In genomic region chr19:18785179-18786124, GRCh38 we compare ENCODE assay signal across 8 cellular contexts. TPM values are rescaled to one million over a fixed set of nuclear protein-coding genes. Genes with fewer than 3 reads are reported as not detected.
DNase-seq lines count a peak whose midpoint lies in the region; ATAC-seq lines count a peak whose summit lies in the region.

No MANE protein-coding gene starts in this region.

- H3K9me3 ChIP-seq in CD4-positive, CD25-positive, alpha-beta regulatory T cell (ENCODE audit: control insufficient read depth in 2 of 2, low read length in 2 of 2) = no peaks in the 10 kb centered on the region
- H3K9me3 ChIP-seq in HUES64 (ENCODE audit: insufficient read depth, low read depth, low read length) = no peaks in the 10 kb centered on the region

- no peaks in the 10 kb centered on the region for H3K36me3 ChIP-seq in CD4-positive, CD25-positive, alpha-beta regulatory T cell (ENCODE audit: control insufficient read depth, insufficient read depth, low read length)
- H3K36me3 ChIP-seq in HUES64 (ENCODE audit: insufficient read depth, low read length) = no peaks in the 10 kb centered on the region

- H3K4me3 Mint-ChIP-seq in CD4-positive, CD25-positive, alpha-beta regulatory T cell = peak overlapping the region in 3 of 4 donors; percentile 52 to 71 (median 67)

- H3K27me3 Mint-ChIP-seq in CD4-positive, CD25-positive, alpha-beta regulatory T cell = peaks cover 46% of the 10 kb centered on the region

- intact Hi-C loops in left ventricle myocardium superior (cut with micrococcal nuclease) = no loop called here

- no peak overlapping the region for H3K9ac ChIP-seq in HUES64 (ENCODE audit: low read depth, low read length)

- WGBS in HUES64 = 12% methylated on average over 65 of the region's 65 CpGs

- no peaks in the 10 kb centered on the region for H3K36me3 Mint-ChIP-seq in CD4-positive, CD25-positive, alpha-beta regulatory T cell

- peaks cover 0 to 42% (median 20%) of the 10 kb centered on the region in 4 donors for H3K4me1 Mint-ChIP-seq in CD4-positive, CD25-positive, alpha-beta regulatory T cell

- peak; percentile 37 to 61 (median 59) for DNase-seq in CD4-positive, CD25-positive, alpha-beta regulatory T cell
- DNase-seq in SKM-1 (lab: John Stamatoyannopoulos, UW; ENCODE audit: unreplicated experiment) (peak; percentile 38), left ventricle myocardium superior (peak; percentile 85)
- DNase-seq in activated naive CD4-positive, alpha-beta T cell treated with anti-CD3 and anti-CD28 coated beads, Interleukin-2, amount 50 U/mL, for 16 hours = peak; percentile 66
- DNase-seq in stimulated activated CD4-positive, alpha-beta T cell treated with anti-CD3 and anti-CD28 coated beads, Interleukin-15, amount 100 ng/mL, for 48 hours (ENCODE audit: low read depth in 2 of 2) = peak; percentile 71 to 76

- H3K27ac ChIP-seq in CD4-positive, CD25-positive, alpha-beta regulatory T cell (ENCODE audit: insufficient read depth, low read length, poor library complexity, severe bottlenecking) = no peak overlapping the region
- no peak overlapping the region for H3K27ac ChIP-seq in HUES64 (ENCODE audit: low read depth, low read length)

- H3K27ac Mint-ChIP-seq in CD4-positive, CD25-positive, alpha-beta regulatory T cell = peak overlapping the region in 2 of 3 donors; percentile 14 to 36

- H3K9me3 Mint-ChIP-seq in CD4-positive, CD25-positive, alpha-beta regulatory T cell = peaks cover 0 to 2% (median 0%) of the 10 kb centered on the region in 7 donors

- peaks cover 36% of the 10 kb centered on the region for H3K4me1 ChIP-seq in CD4-positive, CD25-positive, alpha-beta regulatory T cell (ENCODE audit: control insufficient read depth, insufficient read depth, low read length, poor library complexity, severe bottlenecking)
- peaks cover 3% of the 10 kb centered on the region; the same call in 1 of the 2 replicates for H3K4me1 ChIP-seq in HUES64 (ENCODE audit: insufficient read depth, low read length)

- no peak overlapping the region for H3K4me3 ChIP-seq in CD4-positive, CD25-positive, alpha-beta regulatory T cell (ENCODE audit: low read depth, low read length)
- H3K4me3 ChIP-seq in HUES64 (ENCODE audit: low read length) = peak overlapping the region; percentile 34

- peaks cover 2% of the 10 kb centered on the region for H3K27me3 ChIP-seq in CD4-positive, CD25-positive, alpha-beta regulatory T cell (ENCODE audit: control insufficient read depth, insufficient read depth, low read length)
- peaks cover 99% of the 10 kb centered on the region for H3K27me3 ChIP-seq in HUES64 (ENCODE audit: insufficient read depth, low read length)

- ATAC-seq in CD4-positive, CD25-positive, alpha-beta regulatory T cell (ENCODE audit: low read depth in 2 of 2) = peak; percentile 60 to 68
- ATAC-seq in left ventricle myocardium superior (peak; percentile 80), HG02970 (IDR thresholded peaks at IDR 0.05; ENCODE audit: low FRiP score, unreplicated experiment) (no peak), GM21786 (IDR thresholded peaks at IDR 0.05; ENCODE audit: unreplicated experiment) (no peak)

RNA-seq across cellular contexts. Expression of gene COMP, which starts 5.7 kb away (rescaled TPM):
- not detected for total RNA-seq in CD4-positive, CD25-positive, alpha-beta regulatory T cell
- polyA plus RNA-seq in CD4-positive, CD25-positive, alpha-beta regulatory T cell = not detected
- not detected for polyA plus RNA-seq in HUES64 (2013, experiment 1 of 2)
- polyA plus RNA-seq in HUES64 (2013, experiment 2 of 2) = not detected
- total RNA-seq in left ventricle myocardium superior = not detected

RNA-seq across cellular contexts. Expression of gene UPF1, which starts 46.3 kb away (rescaled TPM):
- total RNA-seq in CD4-positive, CD25-positive, alpha-beta regulatory T cell = 140 TPM
- 10 to 100 TPM in 2 of 4 donors, 1 to 10 TPM in 2; 8.6 to 11.9 (median 9.8) TPM for polyA plus RNA-seq in CD4-positive, CD25-positive, alpha-beta regulatory T cell
- 33.4 TPM for polyA plus RNA-seq in HUES64 (2013, experiment 1 of 2)
- polyA plus RNA-seq in HUES64 (2013, experiment 2 of 2) = 31.4 TPM
- total RNA-seq in left ventricle myocardium superior = 37.3 TPM

Comparison
In these comparisons a context has a peak if more than half of its experiments do, and no peak if none do; other contexts are left out.
1. ATAC-seq: peak in CD4-positive, CD25-positive, alpha-beta regulatory T cell (2 of 2) and left ventricle myocardium superior (single experiment); none in HG02970 (single experiment) and GM21786 (single experiment).
2. Peak in every context shown above with its lines, with median percentiles within 50 percentile points of each other: DNase-seq.